Comparison of ENCODE assay signal across 11 cellular contexts in genomic region chr10:8057636-8058273, GRCh38. TPM values are rescaled to one million over a fixed set of nuclear protein-coding genes. Genes with fewer than 3 reads are reported as not detected.
A peak's percentile ranks its signal among the peaks of the same experiment; 100 is the strongest.
DNase-seq lines count a peak whose midpoint lies in the region; ATAC-seq and TF ChIP-seq lines count a peak whose summit lies in the region.
"Had no signal": no experiment of that assay in that cellular context is flagged by ENCODE, and none has a peak within 500 bp of the region (broad histone marks: within the 10 kb centered on the region; RNA-seq: fewer than 3 reads in every experiment).

No MANE protein-coding gene starts in this region.

- H3K27me3 Mint-ChIP-seq in endodermal cell (ENCODE audit: insufficient read depth), result peaks cover 89% of the 10 kb centered on the region

- in situ Hi-C loops in Panc1 (cut with HindIII; ENCODE audit: low pct_unique_long_range_greater_than_20kb, low sequenced_read_pairs) (no loop called here), GM23248 (cut with MboI) (no loop called here)

- intact Hi-C loops in Panc1 (cut with micrococcal nuclease; ENCODE audit: unreplicated experiment), result no loop called here

- peak overlapping the region; percentile 86 for H3K4me3 Mint-ChIP-seq in endodermal cell

- H3K4me3 ChIP-seq in Panc1 (ENCODE audit: low read depth in 2 of 2, low read length in 2 of 2) (peak overlapping the region; percentile 47 to 57; a peak in 2 of 4 replicates), endodermal cell (ENCODE audit: low read length) (peak overlapping the region; percentile 97), osteoblast (ENCODE audit: insufficient read depth, low read length) (no peak overlapping the region), SJCRH30 (no peak overlapping the region), GM23248 (no peak overlapping the region)
- H3K4me3 ChIP-seq: ovary had no signal

- POLR2A ChIA-PET in Panc1 (lab: Charles Lee), result no interaction called here

- H3K79me2 ChIP-seq in osteoblast (ENCODE audit: insufficient read depth, low read length) (no peaks in the 10 kb centered on the region), GM23248 (ENCODE audit: insufficient read depth) (no peaks in the 10 kb centered on the region)

- peaks cover 66% of the 10 kb centered on the region for H3K36me3 Mint-ChIP-seq in endodermal cell (ENCODE audit: low read depth)

- peak; percentile 21 for DNase-seq in GM10266 (ENCODE audit: extremely low spot score)
- DNase-seq in Panc1 (ENCODE audit: low read depth, low spot score), result no peak
- peak; percentile 72 for DNase-seq in endodermal cell
- DNase-seq in osteoblast (ENCODE audit: insufficient read length, low spot score, missing footprints), result peak; percentile 71
- DNase-seq in SJCRH30, result no peak
- no peak for DNase-seq in central memory CD4-positive, alpha-beta T cell
- no peak for DNase-seq in GM23248
- DNase-seq in stimulated activated CD4-positive, alpha-beta T cell treated with anti-CD3 and anti-CD28 coated beads, Interleukin-4, amount 100 ng/mL, for 4 hours, result no peak
- DNase-seq: dermis blood vessel endothelial cell, hypothalamus, ovary had no signal

- H2AFZ ChIP-seq in osteoblast (ENCODE audit: low read length) (no peak overlapping the region), GM23248 (no peak overlapping the region)

- H3K9me2 ChIP-seq in GM23248 (ENCODE audit: insufficient read depth), result no peaks in the 10 kb centered on the region

- no peak overlapping the region for H3K27ac Mint-ChIP-seq in endodermal cell

- H3K27ac ChIP-seq in Panc1 (ENCODE audit: low read length) (no peak overlapping the region), endodermal cell (ENCODE audit: low read depth, low read length) (no peak overlapping the region), osteoblast (ENCODE audit: low read depth, low read length) (no peak overlapping the region), SJCRH30 (no peak overlapping the region), GM23248 (no peak overlapping the region)
- H3K27ac ChIP-seq: ovary had no signal

- peaks cover 67% of the 10 kb centered on the region for H3K4me1 Mint-ChIP-seq in endodermal cell

- no peak for ATAC-seq in Panc1

- CTCF ChIA-PET in Panc1 (lab: Charles Lee), result no interaction called here

- H3F3A ChIP-seq in GM23248 (ENCODE audit: insufficient read depth), result no peaks in the 10 kb centered on the region

- 13 to 25% methylated on average over 7 to 15 of the region's 15 CpGs for WGBS in endodermal cell (ENCODE audit: insufficient coverage in 1 of 2, insufficient read length in 1 of 2), 2 experiments
- 65 to 69% methylated on average over 15 of the region's 15 CpGs for WGBS in GM23248 (ENCODE audit: low coverage in 1 of 2, low lambda C conversion rate in 2 of 2, missing lambda C conversion rate in 2 of 2), 2 experiments

- H3K4me1 ChIP-seq in Panc1 (ENCODE audit: control insufficient read depth, insufficient read depth, low read length) (no peaks in the 10 kb centered on the region), endodermal cell (ENCODE audit: control insufficient read depth, insufficient read depth, low read length) (peaks cover 27% of the 10 kb centered on the region), osteoblast (ENCODE audit: insufficient read depth, low read length) (peaks cover 6% of the 10 kb centered on the region), SJCRH30 (no peaks in the 10 kb centered on the region), GM23248 (ENCODE audit: insufficient read depth) (no peaks in the 10 kb centered on the region)

- H3K27me3 ChIP-seq in Panc1 (ENCODE audit: control insufficient read depth, insufficient read depth, low read length) (no peaks in the 10 kb centered on the region), endodermal cell (ENCODE audit: control insufficient read depth, insufficient read depth, low read length, poor library complexity, severe bottlenecking) (peaks cover 57% of the 10 kb centered on the region), osteoblast (ENCODE audit: insufficient read depth, low read length) (peaks cover 56% of the 10 kb centered on the region), SJCRH30 (no peaks in the 10 kb centered on the region), GM23248 (replicated peaks; ENCODE audit: insufficient read depth) (peaks cover 78% of the 10 kb centered on the region)
- H3K27me3 ChIP-seq: ovary had no signal

- no peak overlapping the region for H3K4me2 ChIP-seq in osteoblast (ENCODE audit: insufficient read depth, low read length)
- no peak overlapping the region for H3K4me2 ChIP-seq in GM23248 (ENCODE audit: unreplicated experiment)

- H3K36me3 ChIP-seq in Panc1 (ENCODE audit: control insufficient read depth, insufficient read depth, low read length), result no peaks in the 10 kb centered on the region
- peaks cover 33% of the 10 kb centered on the region for H3K36me3 ChIP-seq in endodermal cell (ENCODE audit: control insufficient read depth, insufficient read depth, low read length)
- H3K36me3 ChIP-seq in osteoblast (ENCODE audit: insufficient read depth, low read length), result no peaks in the 10 kb centered on the region
- no peaks in the 10 kb centered on the region for H3K36me3 ChIP-seq in SJCRH30
- H3K36me3 ChIP-seq in GM23248 (ENCODE audit: low read depth), result no peaks in the 10 kb centered on the region
- H3K36me3 ChIP-seq: ovary had no signal

- BruUV-seq in Panc1 (replicated peaks; lab: Mats Ljungman, UMichigan), result no TSS peak

- H3K9me3 ChIP-seq in Panc1 (ENCODE audit: control insufficient read depth, insufficient read depth, low read depth, low read length), result no peaks in the 10 kb centered on the region
- no peaks in the 10 kb centered on the region for H3K9me3 ChIP-seq in endodermal cell (ENCODE audit: control insufficient read depth, low read length)
- no peaks in the 10 kb centered on the region for H3K9me3 ChIP-seq in osteoblast (ENCODE audit: low read depth, low read length)
- no peaks in the 10 kb centered on the region for H3K9me3 ChIP-seq in SJCRH30 (replicated peaks)
- H3K9me3 ChIP-seq in GM23248 (ENCODE audit: low read depth), result no peaks in the 10 kb centered on the region
- H3K9me3 ChIP-seq: ovary had no signal

- H3K9ac ChIP-seq in endodermal cell (ENCODE audit: extremely low read depth, low read length, poor library complexity, severe bottlenecking) (no peak overlapping the region), GM23248 (no peak overlapping the region)

- H3K9me3 Mint-ChIP-seq in endodermal cell, result no peaks in the 10 kb centered on the region

- H4K20me1 ChIP-seq in osteoblast (ENCODE audit: insufficient read depth, low read length) (no peaks in the 10 kb centered on the region), GM23248 (ENCODE audit: insufficient read depth) (no peaks in the 10 kb centered on the region)

- TF ChIP-seq CTCF in GM10266 (IDR thresholded peaks at IDR 0.05; ENCODE audit: control insufficient read depth, insufficient read depth, low read depth, missing control alignments) (no peak), Panc1 (IDR thresholded peaks at IDR 0.05) (no peak), endodermal cell (conservative IDR thresholded peaks at IDR 0.05) (no peak), osteoblast (IDR thresholded peaks at IDR 0.05; ENCODE audit: extremely low read depth, low read depth, low read length) (no peak)

RNA-seq across cellular contexts. Expression of gene GATA3, which starts 3.3 kb away (rescaled TPM):
- total RNA-seq in Panc1 (2021; ENCODE audit: unreplicated experiment) (5.9 TPM), endodermal cell (100 to 1,000 TPM in 1 of 2 donors, 10 to 100 TPM in 1; 51.3 to 103 TPM), osteoblast (not detected in 2 replicates)
- polyA plus RNA-seq in Panc1 (2012; ENCODE audit: insufficient read length), result 13.7 TPM
- polyA plus RNA-seq in endodermal cell (2013, experiment 1 of 2), result 6.0 TPM
- 6.7 TPM for polyA plus RNA-seq in endodermal cell (2013, experiment 2 of 2)
- total RNA-seq in SJCRH30 (2014; rRNA removed; shearing (Covaris generic)), result 0.53 and 1.2 TPM in 2 replicates
- total RNA-seq in GM23248 (2014; rRNA removed; shearing (Covaris generic)), result not detected in 2 replicates
- polyA plus RNA-seq in GM23248 (2016; fragmentation: Nextera tagmentation; extraction: Ambion mirVana), result not detected in 2 replicates

Comparison
In these comparisons a context has a peak if more than half of its experiments do, and no peak if none do; other contexts are left out.
1. DNase-seq: peak in GM10266 (single experiment), endodermal cell (single experiment) and osteoblast (single experiment); none in Panc1 (single experiment), SJCRH30 (0 of 2), central memory CD4-positive, alpha-beta T cell (single experiment), GM23248 (single experiment) and stimulated activated CD4-positive, alpha-beta T cell treated with anti-CD3 and anti-CD28 coated beads, Interleukin-4, amount 100 ng/mL, for 4 hours (0 of 2).
2. H3K4me3 ChIP-seq: peak in Panc1 (2 of 2) and endodermal cell (single experiment); none in osteoblast (single experiment), SJCRH30 (single experiment) and GM23248 (single experiment).